ENCODE assay signal across 1 cellular context in genomic region chr17:81636505-81637288, GRCh38.
A peak's percentile ranks its signal among the peaks of the same experiment; 100 is the strongest.
TF ChIP-seq lines count a peak whose summit lies in the region.

Gene NPLOC4 (minus strand): TSS chr17:81637112. CDS start chr17:81636930, 182 bp downstream.
Gene TSPAN10 (plus strand): TSS chr17:81637196. CDS start chr17:81642413, 5,217 bp downstream.

TF ChIP-seq in HepG2, 621 proteins besides CTCF, POLR2A, EP300 and RAD21 (continued from another document and continues in another):
- TF ChIP-seq POLR2AphosphoS5 (IDR thresholded peaks at IDR 0.05; ENCODE audit: low read depth, low read length) (peak; percentile 77), IKZF5 (CRISPR knock-in tag; IDR thresholded peaks at IDR 0.05) (peak; percentile 97), ZNF850 (CRISPR knock-in tag; conservative IDR thresholded peaks at IDR 0.05) (no peak), ADNP (CRISPR knock-in tag; IDR thresholded peaks at IDR 0.05) (no peak), SMAD9 (CRISPR knock-in tag; IDR thresholded peaks at IDR 0.05) (no peak), ZBED4 (CRISPR knock-in tag; IDR thresholded peaks at IDR 0.05; ENCODE audit: borderline replicate concordance) (no peak), HOXA7 (CRISPR knock-in tag; IDR thresholded peaks at IDR 0.05) (no peak), ATF6 (CRISPR knock-in tag; conservative IDR thresholded peaks at IDR 0.05) (no peak), CREB3 (CRISPR knock-in tag; IDR thresholded peaks at IDR 0.05) (no peak), CBX1 (IDR thresholded peaks at IDR 0.05; ENCODE audit: low read depth) (peak; percentile 43), MXD4 (CRISPR knock-in tag; IDR thresholded peaks at IDR 0.05) (peak; percentile 50), ZNF20 (CRISPR knock-in tag; IDR thresholded peaks at IDR 0.05) (no peak), IRF1 (CRISPR knock-in tag; IDR thresholded peaks at IDR 0.05; ENCODE audit: low read depth) (no peak; the same call in 1 of the 2 replicates), ZNF564 (CRISPR knock-in tag; IDR thresholded peaks at IDR 0.05) (peak; percentile 80; the same call in 1 of the 2 replicates), PCBP1 (IDR thresholded peaks at IDR 0.05; ENCODE audit: borderline replicate concordance, low read depth, low read length) (no peak), CHCHD3 (CRISPR knock-in tag; IDR thresholded peaks at IDR 0.05) (no peak), ZBTB46 (CRISPR knock-in tag; IDR thresholded peaks at IDR 0.05; ENCODE audit: borderline replicate concordance) (no peak), DMAP1 (CRISPR knock-in tag; IDR thresholded peaks at IDR 0.05) (peak; percentile 74; the same call in 1 of the 2 replicates), HIC2 (CRISPR knock-in tag; IDR thresholded peaks at IDR 0.05; ENCODE audit: low read depth) (no peak), BRD4 (CRISPR knock-in tag; IDR thresholded peaks at IDR 0.05) (peak; percentile 98), ATF4 (CRISPR knock-in tag; IDR thresholded peaks at IDR 0.05) (peak in 1 of 2 experiments; percentile 63; a peak in 1 of 4 replicates), MTF1 (CRISPR knock-in tag; IDR thresholded peaks at IDR 0.05) (no peak; the same call in 1 of the 2 replicates), TARDBP (CRISPR knock-in tag; IDR thresholded peaks at IDR 0.05) (peak; percentile 94), ZNF546 (CRISPR knock-in tag; conservative IDR thresholded peaks at IDR 0.05) (no peak), POGK (CRISPR knock-in tag; conservative IDR thresholded peaks at IDR 0.05) (peak; percentile 77; the same call in 1 of the 2 replicates), BRF2 (CRISPR knock-in tag; IDR thresholded peaks at IDR 0.05) (0 out of 2 replicates have a peak, but pooled peaks have one; percentile 79), RFX1 (IDR thresholded peaks at IDR 0.05) (no peak), HDAC6 (IDR thresholded peaks at IDR 0.05; ENCODE audit: low read depth, low read length) (no peak), ISL2 (CRISPR knock-in tag; IDR thresholded peaks at IDR 0.05) (peak; percentile 86), E2F2 (CRISPR knock-in tag; IDR thresholded peaks at IDR 0.05; ENCODE audit: borderline replicate concordance) (no peak), TEAD3 (CRISPR knock-in tag; optimal IDR thresholded peaks at IDR 0.05; ENCODE audit: borderline replicate concordance) (peak; percentile 58), ZNF746 (CRISPR knock-in tag; IDR thresholded peaks at IDR 0.05) (0 out of 2 replicates have a peak, but pooled peaks have one; percentile 58), ETV5 (CRISPR knock-in tag; IDR thresholded peaks at IDR 0.05; ENCODE audit: borderline replicate concordance) (peak; percentile 71; the same call in 1 of the 2 replicates), FUBP1 (CRISPR knock-in tag; IDR thresholded peaks at IDR 0.05; ENCODE audit: borderline replicate concordance) (no peak), JUNB (CRISPR knock-in tag; IDR thresholded peaks at IDR 0.05; ENCODE audit: borderline replicate concordance) (no peak)
